Comparison of ENCODE assay signal across 8 cellular contexts in the genomic region with DNA sequence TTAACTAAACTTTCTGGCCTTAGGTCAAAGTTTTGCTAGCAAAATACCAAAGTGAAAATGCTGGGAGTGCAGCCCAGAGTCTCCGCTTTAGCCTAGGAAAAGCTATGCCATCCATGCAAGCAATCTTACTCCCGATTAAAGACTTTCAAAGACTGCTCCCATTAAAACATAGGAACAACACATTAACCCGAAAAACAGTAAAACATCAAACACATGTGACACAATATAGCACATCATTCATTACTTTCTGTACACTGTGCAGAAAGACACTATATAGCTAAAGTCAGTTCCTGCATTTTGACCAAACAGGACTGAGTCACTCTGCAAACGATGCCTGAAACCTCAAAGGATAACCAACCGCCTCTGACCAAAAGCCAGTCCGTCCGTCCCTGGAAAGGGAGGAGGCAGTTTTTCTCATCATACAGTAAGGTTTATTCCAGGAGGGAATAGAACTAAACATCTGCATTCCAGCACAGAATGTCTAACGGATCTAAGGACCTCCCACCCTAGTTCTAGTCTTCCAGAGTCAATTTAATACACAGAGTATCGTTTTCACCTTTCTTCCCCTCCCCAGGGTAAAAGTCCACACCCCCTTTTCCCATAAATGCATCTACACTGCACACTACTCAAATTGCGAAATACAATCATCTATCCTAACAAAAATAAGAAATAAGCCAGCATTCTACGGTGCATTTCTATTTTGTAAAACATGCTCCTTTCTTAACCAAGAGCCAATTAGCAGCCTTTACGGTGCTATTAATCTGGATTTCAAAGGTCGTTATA. TPM values are rescaled to one million over a fixed set of nuclear protein-coding genes. Genes with fewer than 3 reads are reported as not detected.
DNase-seq lines count a peak whose midpoint lies in the region; ATAC-seq and TF ChIP-seq lines count a peak whose summit lies in the region.

No MANE protein-coding gene starts in this region.

- H3K9me3 ChIP-seq in cardiac muscle cell (ENCODE audit: low read depth) (no peaks in the 10 kb centered on the region), NT2/D1 (ENCODE audit: insufficient read depth, low read length) (no peaks in the 10 kb centered on the region)

- H3K4me3 Mint-ChIP-seq in chondrocyte (ENCODE audit: unreplicated experiment): peak overlapping the region; percentile 94

- peaks cover 26% of the 10 kb centered on the region for H3K4me1 ChIP-seq in cardiac muscle cell (ENCODE audit: low read depth)
- H3K4me1 ChIP-seq in NT2/D1 (ENCODE audit: insufficient read depth, insufficient read length): no peaks in the 10 kb centered on the region
- H3K4me1 ChIP-seq in urinary bladder (ENCODE audit: insufficient read depth): no peaks in the 10 kb centered on the region

- H3K27me3 ChIP-seq in cardiac muscle cell (no peaks in the 10 kb centered on the region), NT2/D1 (ENCODE audit: insufficient read depth, insufficient read length) (no peaks in the 10 kb centered on the region)

- TF ChIP-seq CTCF in cardiac muscle cell (IDR thresholded peaks at IDR 0.05; ENCODE audit: low read depth, low read length) (no peak), chondrocyte (IDR thresholded peaks at IDR 0.05) (no peak), GM20000 (IDR thresholded peaks at IDR 0.05; ENCODE audit: extremely low read depth, missing control alignments) (no peak)

- H3K4me3 ChIP-seq in cardiac muscle cell (peak overlapping the region; percentile 98), NT2/D1 (ENCODE audit: insufficient read length, low read depth) (peak overlapping the region; percentile 88), urinary bladder (ENCODE audit: low read depth, low read length) (peak overlapping the region; percentile 99)

- peaks cover 45% of the 10 kb centered on the region for H3K4me1 Mint-ChIP-seq in chondrocyte (ENCODE audit: low read depth)

- no peaks in the 10 kb centered on the region for H3K36me3 Mint-ChIP-seq in chondrocyte (ENCODE audit: low read depth)

- ATAC-seq in left ventricle myocardium superior: no peak
- no peak for ATAC-seq in GM21619 (IDR thresholded peaks at IDR 0.05; ENCODE audit: unreplicated experiment)

- H3K27me3 Mint-ChIP-seq in chondrocyte (ENCODE audit: low read depth): no peaks in the 10 kb centered on the region

- H3K27ac Mint-ChIP-seq in chondrocyte (ENCODE audit: unreplicated experiment): peak overlapping the region; percentile 97

- H3K9ac ChIP-seq in NT2/D1 (ENCODE audit: insufficient read length, low read depth): peak overlapping the region; percentile 89

- H3K27ac ChIP-seq in cardiac muscle cell: peak overlapping the region; percentile 100
- H3K27ac ChIP-seq in urinary bladder (ENCODE audit: low read depth): no peak overlapping the region

- 2% methylated on average over 13 of the region's 13 CpGs for WGBS in urinary bladder

- intact Hi-C loops in left ventricle myocardium superior (cut with micrococcal nuclease): loop anchor here (10.0 kb wide), 2 partner anchors 72 to 108 kb away; no protein-coding TSS in a partner anchor

- DNase-seq in cardiac muscle cell (ENCODE audit: low read depth in 1 of 2, low spot score in 1 of 2) (peak; percentile 49 to 74), left ventricle myocardium superior (no peak), NT2/D1 (ENCODE audit: low read depth, low spot score) (no peak), chondrocyte (ENCODE audit: low spot score) (no peak), medulla oblongata (ENCODE audit: extremely low spot score) (peak; percentile 33), GM20000 (ENCODE audit: low spot score) (no peak)

- H3K9me3 Mint-ChIP-seq in chondrocyte (ENCODE audit: low read depth): no peaks in the 10 kb centered on the region

- H3K36me3 ChIP-seq in cardiac muscle cell (no peaks in the 10 kb centered on the region), NT2/D1 (ENCODE audit: insufficient read depth, insufficient read length, low read length) (no peaks in the 10 kb centered on the region), urinary bladder (ENCODE audit: insufficient read depth) (no peaks in the 10 kb centered on the region)

RNA-seq across cellular contexts. Expression of gene ROCK2, which starts 1.7 kb away (rescaled TPM):
- total RNA-seq in cardiac muscle cell: 12.9 and 18.9 TPM in 2 replicates
- 30.0 and 31.7 TPM in 2 replicates for polyA plus RNA-seq in cardiac muscle cell
- 34.2 TPM for total RNA-seq in left ventricle myocardium superior
- 48.6 to 62.3 TPM (median 61.4 TPM) in 3 replicates for total RNA-seq in chondrocyte
- 167 TPM for total RNA-seq in urinary bladder
- polyA plus RNA-seq in urinary bladder: 36.3 TPM

Comparison
In these comparisons a context has a peak if more than half of its experiments do, and no peak if none do; other contexts are left out.
1. DNase-seq: peak in cardiac muscle cell (2 of 2) and medulla oblongata (single experiment); none in left ventricle myocardium superior (single experiment), NT2/D1 (single experiment), chondrocyte (single experiment) and GM20000 (single experiment).
2. Peak in every context shown above with its lines, with median percentiles within 50 percentile points of each other: H3K4me3 ChIP-seq.